35 cellular contexts compared by ENCODE assay signal in the genomic region with DNA sequence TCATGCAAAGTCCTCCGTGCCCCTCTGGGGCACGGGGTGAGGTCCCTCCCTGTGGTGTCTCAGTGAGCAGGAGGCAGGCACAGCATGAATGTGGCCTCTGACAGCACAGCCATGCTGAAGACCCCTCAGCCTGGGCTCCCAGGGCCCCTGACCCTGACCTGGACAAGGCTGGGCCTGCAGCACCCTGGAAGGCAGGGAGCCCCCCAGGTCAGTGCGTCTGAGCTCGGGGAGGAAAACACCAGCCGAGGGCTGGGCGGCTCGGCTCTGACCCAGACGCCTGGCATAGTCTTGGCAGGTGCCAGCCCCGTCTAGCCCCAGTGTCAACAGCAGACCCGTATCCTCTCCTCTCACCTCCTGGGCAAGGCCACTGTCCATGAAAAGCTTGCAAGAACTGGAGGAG.
"Had no signal": no experiment of that assay in that cellular context is flagged by ENCODE, and none has a peak within 500 bp of the region (broad histone marks: within the 10 kb centered on the region; RNA-seq: fewer than 3 reads in every experiment).

No MANE protein-coding gene starts in this region.

- ATAC-seq: activated naive CD4-positive, alpha-beta T cell treated with anti-CD3 and anti-CD28 coated beads, Interleukin-2, amount 50 U/mL, for 72 hours; activated naive CD8-positive, alpha-beta T cell treated with anti-CD3 and anti-CD28 coated beads, Interleukin-2, amount 50 U/mL, for 24 hours; activated T-cell treated with anti-CD3 and anti-CD28 coated beads, Interleukin-2, amount 50 U/mL, for 4 hours; activated T-cell treated with anti-CD3 and anti-CD28 coated beads, Interleukin-2, amount 50 U/mL, for 72 hours; activated T-helper 17 cell treated with anti-CD3 and anti-CD28 coated beads, Interleukin-2, amount 50 U/mL, for 72 hours; body of pancreas had no signal

- FAIRE-seq: astrocyte, bronchial epithelial cell had no signal

- DNase-seq: activated effector memory CD4-positive, alpha-beta T cell treated with anti-CD3 and anti-CD28 coated beads, Interleukin-2, amount 50 U/mL, for 16 hours; activated effector memory CD4-positive, alpha-beta T cell treated with Interleukin-2 at 50 U/mL for 16 hours; activated gamma-delta T cell; activated gamma-delta T cell treated with Interleukin-2 at 50 U/mL for 16 hours; activated naive CD4-positive, alpha-beta T cell; activated naive CD4-positive, alpha-beta T cell treated with anti-CD3 and anti-CD28 coated beads for 36 hours; activated naive CD4-positive, alpha-beta T cell treated with anti-CD3 and anti-CD28 coated beads, Interleukin-2, amount 10 ng/mL, durations not matched to agents 7 days and 5 days; activated naive CD4-positive, alpha-beta T cell treated with anti-CD3 and anti-CD28 coated beads, Interleukin-2, amount 50 U/mL, for 16 hours; activated naive CD4-positive, alpha-beta T cell treated with Interleukin-2 at 50 U/mL for 16 hours; activated naive CD8-positive, alpha-beta T cell treated with anti-CD3 and anti-CD28 coated beads for 36 hours; activated naive CD8-positive, alpha-beta T cell treated with anti-CD3 and anti-CD28 coated beads, Interleukin-2, amount 10 ng/mL, durations not matched to agents 7 days and 5 days; activated naive CD8-positive, alpha-beta T cell treated with anti-CD3 and anti-CD28 coated beads, Interleukin-2, amount 50 U/mL, for 24 hours; activated T-cell treated with anti-CD3 and anti-CD28 coated beads for 4 hours; activated T-cell treated with anti-CD3 and anti-CD28 coated beads, Interleukin-2, amount 50 U/mL, for 1 hour; activated T-cell treated with anti-CD3 and anti-CD28 coated beads, Interleukin-2, amount 50 U/mL, for 24 hours; activated T-cell treated with anti-CD3 and anti-CD28 coated beads, Interleukin-2, amount 50 U/mL, for 4 hours; activated T-cell treated with anti-CD3 and anti-CD28 coated beads, Interleukin-2, amount 50 U/mL, for 48 hours; activated T-cell treated with anti-CD3 and anti-CD28 coated beads, Interleukin-2, amount 50 U/mL, for 72 hours; adrenal gland; amniotic stem cell; amygdala; anterior cingulate cortex; aorta; body of pancreas; brain microvascular endothelial cell; caudate nucleus; central memory CD4-positive, alpha-beta T cell; cerebellar nuclear complex had no signal

- H3K36me3 ChIP-seq: adrenal gland, ascending aorta, brain microvascular endothelial cell, breast epithelium, cardiac muscle cell had no signal

- H3K27ac ChIP-seq: adrenal gland, ascending aorta, body of pancreas, brain microvascular endothelial cell, breast epithelium, cardiac muscle cell had no signal

- H3K4me1 ChIP-seq: adrenal gland, ascending aorta, body of pancreas, breast epithelium had no signal

- H3K4me3 ChIP-seq: adrenal gland, ascending aorta, body of pancreas, breast epithelium, cardiac muscle cell had no signal

- H3K9me3 ChIP-seq: adrenal gland, ascending aorta, body of pancreas, breast epithelium had no signal

- H3K27me3 ChIP-seq: adrenal gland, ascending aorta, body of pancreas, brain microvascular endothelial cell, cardiac muscle cell had no signal
